ENCODE assay signal across 19 cellular contexts in genomic region chr13:85825454-85825853, GRCh38. TPM values are rescaled to one million over a fixed set of nuclear protein-coding genes. Genes with fewer than 3 reads are reported as not detected.
A peak's percentile ranks its signal among the peaks of the same experiment; 100 is the strongest.
DNase-seq lines count a peak whose midpoint lies in the region; ATAC-seq and TF ChIP-seq lines count a peak whose summit lies in the region.
"Had no signal": no experiment of that assay in that cellular context is flagged by ENCODE, and none has a peak within 500 bp of the region (broad histone marks: within the 10 kb centered on the region; RNA-seq: fewer than 3 reads in every experiment).

No MANE protein-coding gene starts in this region.

- intact Hi-C loops in IMR-90 (cut with micrococcal nuclease): loop anchor here (5.0 kb wide), 1 partner anchor 908 kb away; no protein-coding TSS in a partner anchor
- intact Hi-C loops in dorsolateral prefrontal cortex (cut with DNase I): loop anchor here in 1 of 2 donors (5.0 kb wide), 1 partner anchor 928 kb away; no protein-coding TSS in a partner anchor

- TF ChIP-seq POLR2A in IMR-90 (IDR thresholded peaks at IDR 0.05; ENCODE audit: low read depth, low read length) (no peak), erythroblast (IDR thresholded peaks at IDR 0.05; ENCODE audit: low read length) (no peak)

- H4K20me1 ChIP-seq in IMR-90 (ENCODE audit: insufficient read depth, low read length) (no peaks in the 10 kb centered on the region), SK-N-SH (ENCODE audit: insufficient read depth) (no peaks in the 10 kb centered on the region)

- H4K91ac ChIP-seq in IMR-90 (ENCODE audit: insufficient read depth, low read depth, low read length): no peak overlapping the region

- H3K4me3 ChIP-seq in IMR-90 (ENCODE audit: insufficient read depth, low read depth, low read length) (no peak overlapping the region), SK-N-SH (ENCODE audit: low read depth in 2 of 2, low read length in 1 of 2) (no peak overlapping the region), dorsolateral prefrontal cortex (no peak overlapping the region)
- H3K4me3 ChIP-seq: GM23338, SK-N-MC had no signal

- H3K9me2 ChIP-seq in SK-N-SH: no peaks in the 10 kb centered on the region

- H2BK120ac ChIP-seq in IMR-90 (ENCODE audit: low read depth, low read length): no peak overlapping the region

- POLR2A ChIA-PET in IMR-90 (lab: Charles Lee; ENCODE audit: unreplicated experiment) (no interaction called here), SK-N-SH (lab: Yijun Ruan, JAX) (no interaction called here)

- no peak overlapping the region for H3K4ac ChIP-seq in IMR-90 (ENCODE audit: low read depth, low read length)

- no peak overlapping the region for H2AFZ ChIP-seq in IMR-90 (replicated peaks; ENCODE audit: low read length, poor library complexity)
- H2AFZ ChIP-seq in SK-N-SH (ENCODE audit: low read depth): peak overlapping the region; percentile 6; the same call in 1 of the 2 replicates
- H2AFZ ChIP-seq: GM23338 had no signal

- no peaks in the 10 kb centered on the region for H3K79me2 ChIP-seq in SK-N-SH (ENCODE audit: insufficient read depth)

- no peak overlapping the region for H2BK15ac ChIP-seq in IMR-90 (ENCODE audit: low read depth, low read length)

- H3K36me3 ChIP-seq in IMR-90 (ENCODE audit: control insufficient read depth, insufficient read depth, low read length): no peaks in the 10 kb centered on the region
- H3K36me3 ChIP-seq in SK-N-SH (replicated peaks in 1 of 2; ENCODE audit: control insufficient read depth in 1 of 2, insufficient read depth in 2 of 2, low read length in 1 of 2): no peaks in the 10 kb centered on the region

- H3K9me1 ChIP-seq in IMR-90 (ENCODE audit: insufficient read depth, low read length): no peaks in the 10 kb centered on the region

- H4K5ac ChIP-seq in IMR-90 (ENCODE audit: low read depth, low read length): no peak overlapping the region

- WGBS in IMR-90 (ENCODE audit: extremely low coverage in 2 of 2, insufficient read length in 1 of 2), 2 experiments: no CpG with 5 or more reads among the region's 3 CpGs
- 59% methylated on average over 3 of the region's 3 CpGs for WGBS in SK-N-SH (ENCODE audit: low lambda C conversion rate)

- no peak overlapping the region for H2AK9ac ChIP-seq in IMR-90 (replicated peaks; ENCODE audit: low read depth, low read length, poor library complexity)

- no peaks in the 10 kb centered on the region for H3F3A ChIP-seq in SK-N-SH (replicated peaks; ENCODE audit: insufficient read depth)

- dilution Hi-C loops in IMR-90 (cut with HindIII; ENCODE audit: low sequenced_read_pairs, unreplicated experiment): no loop called here

- ATAC-seq in IMR-90 (ENCODE audit: low read depth) (no peak), HG02798 (IDR thresholded peaks at IDR 0.05; ENCODE audit: poor library complexity, unreplicated experiment) (no peak), HG03469 (IDR thresholded peaks at IDR 0.05; ENCODE audit: unreplicated experiment) (no peak)
- ATAC-seq: GM23338, Panc1, T-cell had no signal

- no peak overlapping the region for H3K27ac ChIP-seq in IMR-90 (ENCODE audit: insufficient read depth, low read length)
- H3K27ac ChIP-seq in SK-N-SH (ENCODE audit: low read depth in 2 of 2, low read length in 1 of 2): no peak overlapping the region; a peak in 1 of 4 replicates
- no peak overlapping the region for H3K27ac ChIP-seq in dorsolateral prefrontal cortex
- H3K27ac ChIP-seq: SK-N-MC had no signal

- no peak overlapping the region for H2BK20ac ChIP-seq in IMR-90 (ENCODE audit: low read depth, low read length)

- no peak overlapping the region for H3K18ac ChIP-seq in IMR-90 (ENCODE audit: low read depth, low read length)

- H3K4me1 ChIP-seq in IMR-90 (ENCODE audit: control insufficient read depth, insufficient read depth, low read length): no peaks in the 10 kb centered on the region
- no peaks in the 10 kb centered on the region; a peak in 1 of 4 replicates for H3K4me1 ChIP-seq in SK-N-SH (ENCODE audit: control insufficient read depth in 1 of 2, insufficient read depth in 2 of 2, low read depth in 1 of 2, low read length in 1 of 2)

- H3K56ac ChIP-seq in IMR-90 (ENCODE audit: extremely low read depth, insufficient read depth, low read length): no peak overlapping the region

- H2AK5ac ChIP-seq in IMR-90 (ENCODE audit: low read depth, low read length): no peak overlapping the region

- no peak for TF ChIP-seq EP300 in SK-N-SH (IDR thresholded peaks at IDR 0.05; ENCODE audit: borderline replicate concordance in 1 of 2, low read depth in 1 of 2, low read length in 1 of 2)

- CTCF ChIA-PET in IMR-90 (lab: Yijun Ruan, JAX): interaction anchor here (1.1 kb wide), 1 partner anchor 929 kb away, joined by 3 read pairs; no protein-coding TSS in a partner anchor
- CTCF ChIA-PET in SK-N-SH (lab: Yijun Ruan, JAX): interaction anchor here (0.6 kb wide), 2 partner anchors 10 to 726 kb away, joined by 3 read pairs; no protein-coding TSS in a partner anchor

- H3K9me3 ChIP-seq in IMR-90 (ENCODE audit: control insufficient read depth, insufficient read depth, low read length): no peaks in the 10 kb centered on the region
- no peaks in the 10 kb centered on the region for H3K9me3 ChIP-seq in SK-N-SH

- DNase-seq in IMR-90: peak; percentile 6
- DNase-seq in SK-N-SH: no peak
- peak; percentile 2 for DNase-seq in glomerular visceral epithelial cell (ENCODE audit: extremely low spot score)
- DNase-seq in erythroblast (lab: John Stamatoyannopoulos, UW): no peak
- no peak for DNase-seq in dorsolateral prefrontal cortex
- DNase-seq: DMS79 treated with DMSO at 0.1 percent for 48 hours, MM.1S, NCI-H1092 treated with DMSO at 0.1 percent for 48 hours, NCI-H2029 treated with DMSO at 0.1 percent for 48 hours, NCI-H2171, NCI-H446 treated with DMSO at 0.1 percent for 48 hours, Right ventricle myocardium superior, T-cell had no signal

- in situ Hi-C loops in IMR-90 (cut with MboI; ENCODE audit: low sequenced_read_pairs): no loop called here

- H3K27me3 ChIP-seq in IMR-90 (ENCODE audit: control insufficient read depth, insufficient read depth, low read length) (no peaks in the 10 kb centered on the region), SK-N-SH (ENCODE audit: insufficient read depth) (0 out of 2 replicates have a peak, but pooled peaks cover 5% of the 10 kb centered on the region), dorsolateral prefrontal cortex (peaks cover 0 to 4% (median 0%) of the 10 kb centered on the region in 45 donors)

- no peaks in the 10 kb centered on the region for H3K79me1 ChIP-seq in IMR-90 (ENCODE audit: low read depth in 1 of 2, low read length in 2 of 2)

- H3K9ac ChIP-seq in IMR-90 (ENCODE audit: low read depth, low read length) (no peak overlapping the region), SK-N-SH (no peak overlapping the region)

- H3K4me2 ChIP-seq in IMR-90 (ENCODE audit: low read depth, low read length) (no peak overlapping the region), SK-N-SH (no peak overlapping the region)
- H3K4me2 ChIP-seq: GM23338 had no signal

- no peak overlapping the region for H2BK5ac ChIP-seq in IMR-90 (ENCODE audit: low read depth, low read length, poor library complexity, severe bottlenecking)

- TF ChIP-seq RAD21 in IMR-90 (IDR thresholded peaks at IDR 0.05; ENCODE audit: low read length) (no peak), SK-N-SH (IDR thresholded peaks at IDR 0.05; ENCODE audit: low read length) (no peak)

- no peak for TF ChIP-seq CTCF in IMR-90 (conservative IDR thresholded peaks at IDR 0.05; ENCODE audit: low read depth, low read length)
- TF ChIP-seq CTCF in SK-N-SH (IDR thresholded peaks at IDR 0.05): no peak
- TF ChIP-seq CTCF in dorsolateral prefrontal cortex (IDR thresholded peaks at IDR 0.05 in 54 of 56, conservative IDR thresholded peaks at IDR 0.05 in 2 of 56; ENCODE audit: low read depth in 1 of 56, partially characterized antibody in 56 of 56): no peak

- H3K23ac ChIP-seq in IMR-90 (ENCODE audit: low read depth, low read length): no peak overlapping the region

- H4K8ac ChIP-seq in IMR-90 (ENCODE audit: low read depth in 2 of 2, low read length in 2 of 2): no peak overlapping the region

- H3K14ac ChIP-seq in IMR-90 (replicated peaks; ENCODE audit: low read depth, low read length): no peak overlapping the region

- no TSS peak for BruUV-seq in IMR-90 (replicated peaks; lab: Mats Ljungman, UMichigan)

TF ChIP-seq in IMR-90, 13 proteins besides CTCF, POLR2A, EP300 and RAD21 (continues in another document):
- TF ChIP-seq ELK1 (IDR thresholded peaks at IDR 0.05; ENCODE audit: borderline replicate concordance, low read depth, low read length) (no peak), FOS (IDR thresholded peaks at IDR 0.05; ENCODE audit: low read depth, low read length) (no peak)

TF ChIP-seq in SK-N-SH, 30 proteins besides CTCF, POLR2A, EP300 and RAD21:
- TF ChIP-seq TAF1 (IDR thresholded peaks at IDR 0.05; ENCODE audit: borderline replicate concordance, low read depth, low read length) (no peak), FOSL2 (IDR thresholded peaks at IDR 0.05; ENCODE audit: borderline replicate concordance, low read depth) (peak; percentile 21; the same call in 1 of the 2 replicates), RCOR1 (IDR thresholded peaks at IDR 0.05; ENCODE audit: low read length) (no peak), TCF12 (IDR thresholded peaks at IDR 0.05) (peak; percentile 28), JUND (IDR thresholded peaks at IDR 0.05) (peak; percentile 30; the same call in 1 of the 2 replicates)
- TF ChIP-seq, protein P1, sequence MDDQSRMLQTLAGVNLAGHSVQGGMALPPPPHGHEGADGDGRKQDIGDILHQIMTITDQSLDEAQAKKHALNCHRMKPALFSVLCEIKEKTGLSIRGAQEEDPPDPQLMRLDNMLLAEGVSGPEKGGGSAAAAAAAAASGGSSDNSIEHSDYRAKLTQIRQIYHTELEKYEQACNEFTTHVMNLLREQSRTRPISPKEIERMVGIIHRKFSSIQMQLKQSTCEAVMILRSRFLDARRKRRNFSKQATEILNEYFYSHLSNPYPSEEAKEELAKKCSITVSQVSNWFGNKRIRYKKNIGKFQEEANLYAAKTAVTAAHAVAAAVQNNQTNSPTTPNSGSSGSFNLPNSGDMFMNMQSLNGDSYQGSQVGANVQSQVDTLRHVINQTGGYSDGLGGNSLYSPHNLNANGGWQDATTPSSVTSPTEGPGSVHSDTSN (IDR thresholded peaks at IDR 0.05): peak; percentile 38

RNA-seq across cellular contexts. Expression of gene SLITRK6, which starts 26.2 kb away (rescaled TPM):
- 1.6 and 1.7 TPM in 2 replicates for total RNA-seq in IMR-90 (2012; rRNA removed)
- polyA plus RNA-seq in IMR-90 (2012; rRNA removed): 0.85 and 1.1 TPM in 2 replicates
- polyA plus RNA-seq in IMR-90 (2012; cell fraction: cytosol; rRNA removed): 0.12 and 0.24 TPM in 2 replicates
- polyA plus RNA-seq in IMR-90 (2012; cell fraction: nucleus; rRNA removed; ENCODE audit: low replicate concordance): 0.03 and 1.5 TPM in 2 replicates
- polyA plus RNA-seq in SK-N-SH (2012; rRNA removed): 5.2 and 6.7 TPM in 2 replicates
- polyA plus RNA-seq in SK-N-SH (2012; cell fraction: cytosol; rRNA removed): 7.4 and 8.3 TPM in 2 replicates
- 2.5 and 4.6 TPM in 2 replicates for polyA plus RNA-seq in SK-N-SH (2012; cell fraction: nucleus; rRNA removed)
- total RNA-seq in dorsolateral prefrontal cortex: 1 to 10 TPM in 7 of 120 experiments, under 1 TPM in 77, not detected in 36; 0.10 to 2.5 (median 0.32) TPM
- total RNA-seq: T-cell had no signal
- polyA plus RNA-seq: CD14-positive monocyte had no signal

Comparison
In these comparisons a context has a peak if more than half of its experiments do, and no peak if none do; other contexts are left out.
1. DNase-seq: peak in IMR-90 (single experiment) and glomerular visceral epithelial cell (single experiment); none in SK-N-SH (single experiment), erythroblast (0 of 2) and dorsolateral prefrontal cortex (0 of 10).